ENCODE assay signal across 8 cellular contexts in genomic region chr11:58675344-58676155, GRCh38. TPM values are rescaled to one million over a fixed set of nuclear protein-coding genes. Genes with fewer than 3 reads are reported as not detected.
DNase-seq lines count a peak whose midpoint lies in the region; ATAC-seq and TF ChIP-seq lines count a peak whose summit lies in the region.

No MANE protein-coding gene starts in this region.

- no peaks in the 10 kb centered on the region for H3K9me2 ChIP-seq in OCI-LY1 (ENCODE audit: low read depth, low read length)

- H3K27me3 ChIP-seq in CD8-positive, alpha-beta memory T cell (ENCODE audit: insufficient read depth, low read length, poor library complexity, severe bottlenecking): no peaks in the 10 kb centered on the region
- no peaks in the 10 kb centered on the region; the same call in 1 of the 2 replicates for H3K27me3 ChIP-seq in OCI-LY1 (ENCODE audit: insufficient read depth, low read length)
- H3K27me3 ChIP-seq in fibroblast of lung (ENCODE audit: control insufficient read depth, insufficient read depth, low read length): no peaks in the 10 kb centered on the region
- no peaks in the 10 kb centered on the region for H3K27me3 ChIP-seq in neural progenitor cell

- H3K36me3 ChIP-seq in CD8-positive, alpha-beta memory T cell (ENCODE audit: insufficient read depth, low read length): no peaks in the 10 kb centered on the region
- no peaks in the 10 kb centered on the region for H3K36me3 ChIP-seq in OCI-LY1 (ENCODE audit: insufficient read depth, low read length)
- no peaks in the 10 kb centered on the region for H3K36me3 ChIP-seq in fibroblast of lung (ENCODE audit: control insufficient read depth, insufficient read depth, low read length)
- H3K36me3 ChIP-seq in neural progenitor cell: no peaks in the 10 kb centered on the region

- H2AFZ ChIP-seq in OCI-LY1 (ENCODE audit: low read length): no peak overlapping the region
- no peak overlapping the region for H2AFZ ChIP-seq in fibroblast of lung (ENCODE audit: low read length)
- H2AFZ ChIP-seq in neural progenitor cell (replicated peaks): peak overlapping the region; percentile 46

- POLR2A ChIA-PET in CD8-positive, alpha-beta memory T cell (lab: Charles Lee): no interaction called here

- DNase-seq in CD8-positive, alpha-beta memory T cell: peak; percentile 45 to 78 (median 59)
- DNase-seq in activated T-cell treated with anti-CD3 and anti-CD28 coated beads for 4 hours (peak; percentile 66), fibroblast of lung (ENCODE audit: low read depth in 2 of 2) (peak; percentile 36 to 63), neural progenitor cell (ENCODE audit: low spot score) (peak; percentile 76)
- peak; percentile 69 for DNase-seq in stimulated activated naive CD8-positive, alpha-beta T cell treated with anti-CD3 and anti-CD28 coated beads, Interleukin-15, amount 100 ng/mL, for 72 hours

- H3K9ac ChIP-seq in OCI-LY1 (ENCODE audit: low read length) (no peak overlapping the region), fibroblast of lung (ENCODE audit: insufficient read depth, low read length) (no peak overlapping the region), neural progenitor cell (no peak overlapping the region)

- no peak overlapping the region for H3K27ac ChIP-seq in CD8-positive, alpha-beta memory T cell (ENCODE audit: low read depth, low read length)
- no peak overlapping the region for H3K27ac ChIP-seq in OCI-LY1 (ENCODE audit: low read depth, low read length, poor library complexity, severe bottlenecking)
- no peak overlapping the region for H3K27ac ChIP-seq in fibroblast of lung (ENCODE audit: insufficient read depth, low read length)
- H3K27ac ChIP-seq in neural progenitor cell: no peak overlapping the region

- H3K4me3 ChIP-seq in CD8-positive, alpha-beta memory T cell (ENCODE audit: low read length): no peak overlapping the region
- H3K4me3 ChIP-seq in OCI-LY1 (ENCODE audit: low read depth, low read length, poor library complexity, severe bottlenecking) (no peak overlapping the region), fibroblast of lung (replicated peaks in 1 of 4; ENCODE audit: control extremely low read depth in 1 of 4, insufficient read depth in 1 of 4, low read depth in 3 of 4, low read length in 4 of 4) (no peak overlapping the region), neural progenitor cell (no peak overlapping the region)

- H3K79me2 ChIP-seq in OCI-LY1 (ENCODE audit: insufficient read depth, low read length) (no peaks in the 10 kb centered on the region), fibroblast of lung (ENCODE audit: control insufficient read depth, insufficient read depth, low read length) (no peaks in the 10 kb centered on the region), neural progenitor cell (ENCODE audit: low read depth) (no peaks in the 10 kb centered on the region)

- H3K4me1 Mint-ChIP-seq in CD8-positive, alpha-beta memory T cell: no peaks in the 10 kb centered on the region
- no peaks in the 10 kb centered on the region for H3K4me1 Mint-ChIP-seq in neural progenitor cell
- no peaks in the 10 kb centered on the region for H3K4me1 Mint-ChIP-seq in stimulated activated naive CD8-positive, alpha-beta T cell treated with anti-CD3 and anti-CD28 coated beads, Interleukin-15, amount 100 ng/mL, for 72 hours

- H3K4me2 ChIP-seq in OCI-LY1 (ENCODE audit: low read length) (no peak overlapping the region), fibroblast of lung (ENCODE audit: extremely low read depth, insufficient read depth, low read length) (no peak overlapping the region), neural progenitor cell (no peak overlapping the region)

- H4K20me1 ChIP-seq in OCI-LY1 (ENCODE audit: insufficient read depth, low read length): no peaks in the 10 kb centered on the region
- no peaks in the 10 kb centered on the region for H4K20me1 ChIP-seq in fibroblast of lung (ENCODE audit: control insufficient read depth, extremely low read depth, insufficient read depth, low read length)
- H4K20me1 ChIP-seq in neural progenitor cell (ENCODE audit: low read depth): no peaks in the 10 kb centered on the region

- no peaks in the 10 kb centered on the region for H3K4me1 ChIP-seq in CD8-positive, alpha-beta memory T cell (ENCODE audit: insufficient read depth, low read length)
- H3K4me1 ChIP-seq in OCI-LY1 (ENCODE audit: insufficient read depth, low read length, severe bottlenecking) (no peaks in the 10 kb centered on the region), fibroblast of lung (ENCODE audit: control insufficient read depth, extremely low read depth, insufficient read depth, low read length) (no peaks in the 10 kb centered on the region), neural progenitor cell (no peaks in the 10 kb centered on the region)

- CTCF ChIA-PET in CD8-positive, alpha-beta memory T cell (lab: Charles Lee): interaction anchor here (0.8 to 1.5 kb wide), 7 partner anchors 17 to 113 kb away, joined by 3 to 4 read pairs (median 3); no protein-coding TSS in a partner anchor

- no peaks in the 10 kb centered on the region for H3K9me3 Mint-ChIP-seq in CD8-positive, alpha-beta memory T cell
- no peaks in the 10 kb centered on the region for H3K9me3 Mint-ChIP-seq in neural progenitor cell
- no peaks in the 10 kb centered on the region for H3K9me3 Mint-ChIP-seq in stimulated activated naive CD8-positive, alpha-beta T cell treated with anti-CD3 and anti-CD28 coated beads, Interleukin-15, amount 100 ng/mL, for 72 hours

- H3F3A ChIP-seq in OCI-LY1 (ENCODE audit: insufficient read depth, low read length) (no peaks in the 10 kb centered on the region), neural progenitor cell (ENCODE audit: low read depth) (no peaks in the 10 kb centered on the region)

- H3K9me3 ChIP-seq in CD8-positive, alpha-beta memory T cell (ENCODE audit: low read length): no peaks in the 10 kb centered on the region
- H3K9me3 ChIP-seq in OCI-LY1 (ENCODE audit: low read length): no peaks in the 10 kb centered on the region
- H3K9me3 ChIP-seq in fibroblast of lung (ENCODE audit: control insufficient read depth, insufficient read depth, low read depth, low read length): no peaks in the 10 kb centered on the region
- H3K9me3 ChIP-seq in neural progenitor cell (ENCODE audit: low read depth): no peaks in the 10 kb centered on the region

- no peak overlapping the region for H3K27ac Mint-ChIP-seq in CD8-positive, alpha-beta memory T cell
- no peak overlapping the region for H3K27ac Mint-ChIP-seq in neural progenitor cell
- no peak overlapping the region for H3K27ac Mint-ChIP-seq in stimulated activated naive CD8-positive, alpha-beta T cell treated with anti-CD3 and anti-CD28 coated beads, Interleukin-15, amount 100 ng/mL, for 72 hours

- ATAC-seq in GM19035 (IDR thresholded peaks at IDR 0.05; ENCODE audit: unreplicated experiment) (peak; percentile 88), HG03342 (IDR thresholded peaks at IDR 0.05; ENCODE audit: unreplicated experiment) (peak; percentile 88)
- ATAC-seq in stimulated activated naive CD8-positive, alpha-beta T cell treated with anti-CD3 and anti-CD28 coated beads, Interleukin-15, amount 100 ng/mL, for 72 hours: peak; percentile 91

- peak; percentile 95 for TF ChIP-seq CTCF in OCI-LY1 (IDR thresholded peaks at IDR 0.05; ENCODE audit: low read length)
- peak; percentile 93 to 100 for TF ChIP-seq CTCF in fibroblast of lung (conservative IDR thresholded peaks at IDR 0.05 in 1 of 2, IDR thresholded peaks at IDR 0.05 in 1 of 2; ENCODE audit: low read depth in 1 of 2, low read length in 2 of 2)
- peak; percentile 95 for TF ChIP-seq CTCF in neural progenitor cell (IDR thresholded peaks at IDR 0.05)

- H3K27me3 Mint-ChIP-seq in CD8-positive, alpha-beta memory T cell: peaks cover 6 to 16% of the 10 kb centered on the region in 2 donors
- H3K27me3 Mint-ChIP-seq in neural progenitor cell (ENCODE audit: insufficient read depth, low read depth): peaks cover 2% of the 10 kb centered on the region
- no peaks in the 10 kb centered on the region for H3K27me3 Mint-ChIP-seq in stimulated activated naive CD8-positive, alpha-beta T cell treated with anti-CD3 and anti-CD28 coated beads, Interleukin-15, amount 100 ng/mL, for 72 hours

- H3K4me3 Mint-ChIP-seq in CD8-positive, alpha-beta memory T cell: no peak overlapping the region
- H3K4me3 Mint-ChIP-seq in neural progenitor cell: no peak overlapping the region
- H3K4me3 Mint-ChIP-seq in stimulated activated naive CD8-positive, alpha-beta T cell treated with anti-CD3 and anti-CD28 coated beads, Interleukin-15, amount 100 ng/mL, for 72 hours: no peak overlapping the region

- no peaks in the 10 kb centered on the region for H3K36me3 Mint-ChIP-seq in CD8-positive, alpha-beta memory T cell
- no peaks in the 10 kb centered on the region for H3K36me3 Mint-ChIP-seq in neural progenitor cell

RNA-seq across cellular contexts. Expression of gene CNTF, which starts 53.1 kb away (rescaled TPM):
- 1 to 10 TPM; 2.9 to 3.4 TPM for total RNA-seq in CD8-positive, alpha-beta memory T cell
- not detected for polyA plus RNA-seq in CD8-positive, alpha-beta memory T cell
- total RNA-seq in fibroblast of lung: 0.77 and 1.2 TPM in 2 replicates
- 0.73 and 0.95 TPM in 2 replicates for polyA plus RNA-seq in fibroblast of lung
- 0.69 and 0.73 TPM in 2 replicates for polyA plus RNA-seq in fibroblast of lung (2012)
- polyA minus RNA-seq in fibroblast of lung (ENCODE audit: low replicate concordance): 2.0 TPM in 1 of 2 replicates, not detected in the other
- total RNA-seq in neural progenitor cell (ENCODE audit: low replicate concordance): 1.6 and 4.2 TPM in 2 replicates

RNA-seq across cellular contexts. Expression of gene GLYAT, which starts 56.2 kb away (rescaled TPM):
- not detected for total RNA-seq in CD8-positive, alpha-beta memory T cell
- not detected for polyA plus RNA-seq in CD8-positive, alpha-beta memory T cell
- total RNA-seq in fibroblast of lung (not detected in 2 replicates), neural progenitor cell (ENCODE audit: low replicate concordance) (not detected in 2 replicates)
- not detected in 2 replicates for polyA plus RNA-seq in fibroblast of lung
- not detected in 2 replicates for polyA plus RNA-seq in fibroblast of lung (2012)
- polyA minus RNA-seq in fibroblast of lung (ENCODE audit: low replicate concordance): not detected in 2 replicates
